In the genomic region with DNA sequence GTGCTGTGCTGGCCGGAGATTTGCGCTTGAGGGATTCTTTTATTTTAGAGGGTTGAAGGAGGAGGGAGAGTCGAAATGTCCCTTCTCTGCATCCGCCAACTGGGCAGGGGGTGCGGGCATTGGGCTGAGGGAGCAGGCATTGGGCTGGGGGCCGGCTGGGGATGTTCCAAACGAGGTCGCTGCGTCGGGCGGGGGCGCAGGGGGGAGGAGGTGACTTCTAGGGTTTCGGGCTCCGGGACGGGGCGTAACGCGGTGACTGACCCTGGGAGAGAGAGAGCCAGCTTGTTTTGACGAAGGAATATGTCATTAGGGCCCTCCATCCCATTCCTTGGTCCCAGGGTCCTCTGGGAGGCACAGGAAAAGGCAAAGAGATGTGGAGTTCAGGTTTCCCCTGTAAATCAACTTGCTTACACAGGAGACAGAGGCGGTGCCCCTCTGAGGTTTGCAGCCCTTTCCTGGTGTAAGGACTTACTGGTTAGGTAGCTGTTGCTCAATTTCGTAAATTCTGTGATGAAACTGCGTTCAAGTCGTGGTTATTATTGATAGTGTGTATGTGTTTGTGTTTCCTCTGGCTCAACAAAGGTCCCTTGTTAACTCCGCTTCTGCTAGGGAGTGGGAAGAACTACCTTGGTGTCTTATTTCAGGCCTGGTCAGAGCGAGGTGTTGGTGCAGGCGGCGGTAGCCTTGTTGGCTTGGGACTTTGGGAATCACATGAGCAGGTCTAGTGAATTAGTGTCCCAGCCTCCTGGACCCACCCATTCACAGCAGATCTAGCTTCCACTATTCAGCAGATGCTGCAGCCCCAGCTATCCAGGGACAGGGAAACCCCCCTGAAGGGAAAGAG, we compare ENCODE assay signal across 8 cellular contexts.
A peak's percentile ranks its signal among the peaks of the same experiment; 100 is the strongest.
DNase-seq lines count a peak whose midpoint lies in the region; ATAC-seq and TF ChIP-seq lines count a peak whose summit lies in the region.

No MANE protein-coding gene starts in this region.

- peak overlapping the region; percentile 72 for H3K4me3 ChIP-seq in adipocyte (ENCODE audit: low read length)
- H3K4me3 ChIP-seq in iPS-11a (ENCODE audit: low read depth, low read length) = peak overlapping the region; percentile 79
- H3K4me3 ChIP-seq in skeletal muscle cell (ENCODE audit: low read depth, low read length) = peak overlapping the region; percentile 61

- no peaks in the 10 kb centered on the region for H3K36me3 ChIP-seq in ES-I3 (ENCODE audit: insufficient read depth, low read length)
- no peaks in the 10 kb centered on the region for H3K36me3 ChIP-seq in adipocyte (ENCODE audit: control insufficient read depth, insufficient read depth, low read length, severe bottlenecking)

- ATAC-seq in HG02885 (IDR thresholded peaks at IDR 0.05; ENCODE audit: poor library complexity, unreplicated experiment) (no peak), GM19467 (IDR thresholded peaks at IDR 0.05; ENCODE audit: unreplicated experiment) (no peak)

- H3K4me1 ChIP-seq in ES-I3 (ENCODE audit: insufficient read depth, low read length) = no peaks in the 10 kb centered on the region
- H3K4me1 ChIP-seq in adipocyte (ENCODE audit: control insufficient read depth, insufficient read depth, low read length) = peaks cover 14% of the 10 kb centered on the region

- no peak for TF ChIP-seq POLR2A in erythroblast (IDR thresholded peaks at IDR 0.05; ENCODE audit: low read length)

- peaks cover 12% of the 10 kb centered on the region for H3K27me3 ChIP-seq in adipocyte (replicated peaks; ENCODE audit: control insufficient read depth, insufficient read depth, low read length)

- DNase-seq in NCI-H510A (lab: John Stamatoyannopoulos, UW) = peak; percentile 6
- DNase-seq in adipocyte (ENCODE audit: low read depth) = no peak
- DNase-seq in skeletal muscle cell (ENCODE audit: low read depth) = no peak
- no peak for DNase-seq in erythroblast (lab: John Stamatoyannopoulos, UW)

- H3K9me3 ChIP-seq in ES-I3 (ENCODE audit: control insufficient read depth, insufficient read depth, low read length) (no peaks in the 10 kb centered on the region), adipocyte (ENCODE audit: control insufficient read depth, low read length) (no peaks in the 10 kb centered on the region)

- H3K9ac ChIP-seq in ES-I3 (ENCODE audit: low read depth, low read length) = peak overlapping the region; percentile 58
- no peak overlapping the region for H3K9ac ChIP-seq in adipocyte (ENCODE audit: low read length)
